Comparison of ENCODE assay signal across 12 cellular contexts in genomic region chr19:32336259-32337111, GRCh38. TPM values are rescaled to one million over a fixed set of nuclear protein-coding genes. Genes with fewer than 3 reads are reported as not detected.
DNase-seq lines count a peak whose midpoint lies in the region; ATAC-seq and TF ChIP-seq lines count a peak whose summit lies in the region.
"Had no signal": no experiment of that assay in that cellular context is flagged by ENCODE, and none has a peak within 500 bp of the region (broad histone marks: within the 10 kb centered on the region; RNA-seq: fewer than 3 reads in every experiment).

No MANE protein-coding gene starts in this region.

- TF ChIP-seq CTCF in choroid plexus epithelial cell (conservative IDR thresholded peaks at IDR 0.05; ENCODE audit: low read depth, low read length), result peak; percentile 44
- TF ChIP-seq CTCF in BE2C (IDR thresholded peaks at IDR 0.05; ENCODE audit: low read depth, low read length), result no peak

- ATAC-seq in Right ventricle myocardium inferior, result peak; percentile 63
- ATAC-seq in left lobe of liver, result peak; percentile 52
- ATAC-seq in GM18909 (IDR thresholded peaks at IDR 0.05; ENCODE audit: poor library complexity, unreplicated experiment), result no peak
- ATAC-seq: activated naive CD4-positive, alpha-beta T cell treated with anti-CD3 and anti-CD28 coated beads, Interleukin-2, amount 50 U/mL, for 72 hours had no signal

- H3K9me3 ChIP-seq in BE2C, result no peaks in the 10 kb centered on the region
- H3K9me3 ChIP-seq: BLaER1 had no signal

- H3K36me3 ChIP-seq in BE2C, result no peaks in the 10 kb centered on the region
- H3K36me3 ChIP-seq: BLaER1 had no signal

- intact Hi-C loops in Right ventricle myocardium inferior (cut with DNase I) (no loop called here), cardiac septum (cut with DNase I) (no loop called here)

- no peak overlapping the region for H3K4me3 ChIP-seq in choroid plexus epithelial cell (ENCODE audit: low read depth, low read length)
- no peak overlapping the region for H3K4me3 ChIP-seq in BE2C (ENCODE audit: low read depth, low read length)
- H3K4me3 ChIP-seq: BLaER1 had no signal

- DNase-seq in Right ventricle myocardium inferior (ENCODE audit: missing footprints) (no peak), cardiac septum (ENCODE audit: low spot score) (no peak), choroid plexus epithelial cell (ENCODE audit: low read depth) (peak; percentile 81), left lobe of liver (ENCODE audit: low spot score) (no peak), BE2C (no peak), NCI-H1417 (lab: John Stamatoyannopoulos, UW) (no peak), cerebellar nuclear complex (lab: John Stamatoyannopoulos, UW) (no peak)
- DNase-seq: activated CD4-positive, alpha-beta T cell treated with anti-CD3 and anti-CD28 coated beads for 1 hour; NCI-H1092 treated with DMSO at 0.1 percent for 48 hours had no signal

- H3K4me1 ChIP-seq in BE2C, result no peaks in the 10 kb centered on the region
- H3K4me1 ChIP-seq: BLaER1 had no signal

- no peaks in the 10 kb centered on the region for H3K27me3 ChIP-seq in BE2C
- H3K27me3 ChIP-seq: BLaER1 had no signal

RNA-seq across cellular contexts. Expression of gene ZNF507, which starts 8.9 kb away (rescaled TPM):
- total RNA-seq in Right ventricle myocardium inferior (14.7 TPM), cardiac septum (21.5 TPM), left lobe of liver (7.6 TPM)
- polyA plus RNA-seq in BE2C (2012; ENCODE audit: insufficient read depth, insufficient read length, low read depth), result 9.2 TPM
